ENCODE assay signal across 11 cellular contexts in genomic region chr7:50448823-50449222, GRCh38. TPM values are rescaled to one million over a fixed set of nuclear protein-coding genes. Genes with fewer than 3 reads are reported as not detected.
DNase-seq lines count a peak whose midpoint lies in the region; ATAC-seq, FAIRE-seq and TF ChIP-seq lines count a peak whose summit lies in the region.
"Had no signal": no experiment of that assay in that cellular context is flagged by ENCODE, and none has a peak within 500 bp of the region (broad histone marks: within the 10 kb centered on the region; RNA-seq: fewer than 3 reads in every experiment).

No MANE protein-coding gene starts in this region.

- no peaks in the 10 kb centered on the region for H3K27me3 Mint-ChIP-seq in CD8-positive, alpha-beta T cell (ENCODE audit: low read depth)
- H3K27me3 Mint-ChIP-seq in central memory CD8-positive, alpha-beta T cell, result no peaks in the 10 kb centered on the region
- H3K27me3 Mint-ChIP-seq in WTC11 (ENCODE audit: low read depth), result peaks cover 12% of the 10 kb centered on the region

- no peaks in the 10 kb centered on the region for H3K9me3 ChIP-seq in CD8-positive, alpha-beta T cell (ENCODE audit: low read length)
- H3K9me3 ChIP-seq: neutrophil, Peyer's patch had no signal

- peaks cover 28% of the 10 kb centered on the region for H3K36me3 Mint-ChIP-seq in CD8-positive, alpha-beta T cell
- H3K36me3 Mint-ChIP-seq in central memory CD8-positive, alpha-beta T cell (ENCODE audit: insufficient read depth), result peaks cover 24% of the 10 kb centered on the region
- H3K36me3 Mint-ChIP-seq in WTC11, result peaks cover 8% of the 10 kb centered on the region

- peaks cover 26% of the 10 kb centered on the region for H3K4me1 Mint-ChIP-seq in CD8-positive, alpha-beta T cell (ENCODE audit: low read depth)
- H3K4me1 Mint-ChIP-seq in central memory CD8-positive, alpha-beta T cell, result peaks cover 15% of the 10 kb centered on the region
- peaks cover 9% of the 10 kb centered on the region for H3K4me1 Mint-ChIP-seq in WTC11

- no peak for TF ChIP-seq CTCF in CD8-positive, alpha-beta T cell (IDR thresholded peaks at IDR 0.05)
- TF ChIP-seq CTCF in RWPE1 (conservative IDR thresholded peaks at IDR 0.05; ENCODE audit: low read depth), result no peak
- no peak for TF ChIP-seq CTCF in WTC11 (IDR thresholded peaks at IDR 0.05)

- H3K27ac Mint-ChIP-seq in CD8-positive, alpha-beta T cell, result peak overlapping the region; percentile 93
- peak overlapping the region; percentile 17 for H3K27ac Mint-ChIP-seq in central memory CD8-positive, alpha-beta T cell (ENCODE audit: low read depth)
- no peak overlapping the region for H3K27ac Mint-ChIP-seq in WTC11

- POLR2A ChIA-PET in CD8-positive, alpha-beta T cell (lab: Charles Lee), result interaction anchor here (2.0 kb wide), 1 partner anchor 381 kb away, joined by 5 read pairs; no protein-coding TSS in a partner anchor
- POLR2A ChIA-PET in RWPE1 (lab: Yijun Ruan, JAX; ENCODE audit: low non-redundant PET) (no interaction called here), WTC11 (lab: Charles Lee) (no interaction called here)

- no peaks in the 10 kb centered on the region for H3K27me3 ChIP-seq in CD8-positive, alpha-beta T cell (ENCODE audit: insufficient read depth, low read length)
- H3K27me3 ChIP-seq: neutrophil, Peyer's patch had no signal

- no peak for ATAC-seq in CD8-positive, alpha-beta T cell
- ATAC-seq in GM19452 (IDR thresholded peaks at IDR 0.05; ENCODE audit: unreplicated experiment) (peak; percentile 32), HG03520 (IDR thresholded peaks at IDR 0.05; ENCODE audit: unreplicated experiment) (peak; percentile 21), WTC11 (no peak)
- ATAC-seq in central memory CD8-positive, alpha-beta T cell (replicated peaks; ENCODE audit: extremely low read depth, poor library complexity, severe bottlenecking), result no peak

- H3K4me3 Mint-ChIP-seq in CD8-positive, alpha-beta T cell, result peak overlapping the region; percentile 91
- peak overlapping the region; percentile 96 for H3K4me3 Mint-ChIP-seq in central memory CD8-positive, alpha-beta T cell
- no peak overlapping the region for H3K4me3 Mint-ChIP-seq in WTC11

- DNase-seq in CD8-positive, alpha-beta T cell, result no peak
- no peak for DNase-seq in central memory CD8-positive, alpha-beta T cell (ENCODE audit: low spot score in 2 of 2)
- DNase-seq in RWPE1 (ENCODE audit: low spot score) (no peak), AML-193 (lab: John Stamatoyannopoulos, UW) (no peak), frontal cortex (ENCODE audit: low spot score in 2 of 2) (no peak), WTC11 (ENCODE audit: low spot score) (no peak)
- DNase-seq: activated effector memory CD4-positive, alpha-beta T cell treated with Interleukin-2 at 50 U/mL for 16 hours; Peyer's patch had no signal

- no peak overlapping the region for H3K4me3 ChIP-seq in CD8-positive, alpha-beta T cell (ENCODE audit: low read depth, low read length)

- CTCF ChIA-PET in CD8-positive, alpha-beta T cell (lab: Charles Lee), result interaction anchor here (1.5 to 2.6 kb wide), 4 partner anchors 8 to 356 kb away, joined by 3 to 8 read pairs (median 5); partner anchors contain the start of gene ZPBP
- CTCF ChIA-PET in RWPE1 (lab: Yijun Ruan, JAX), result interaction anchor here (0.6 kb wide), 1 partner anchor 214 kb away, joined by 3 read pairs; no protein-coding TSS in a partner anchor
- CTCF ChIA-PET in WTC11 (lab: Charles Lee), result interaction anchor here (1.2 to 2.2 kb wide), 2 partner anchors 31 to 356 kb away, joined by 3 to 5 read pairs; partner anchors contain the start of gene ZPBP

- no peak for FAIRE-seq in frontal cortex (lab: Jason Lieb, UNC)

- H3K27ac ChIP-seq in CD8-positive, alpha-beta T cell (ENCODE audit: low read depth, low read length), result no peak overlapping the region
- no peak overlapping the region for H3K27ac ChIP-seq in RWPE1
- H3K27ac ChIP-seq: neutrophil had no signal

- peaks cover 4% of the 10 kb centered on the region for H3K36me3 ChIP-seq in CD8-positive, alpha-beta T cell (ENCODE audit: insufficient read depth, low read length)

- H3K4me1 ChIP-seq in CD8-positive, alpha-beta T cell (ENCODE audit: insufficient read depth, low read length), result peaks cover 18% of the 10 kb centered on the region

- H3K9me3 Mint-ChIP-seq in CD8-positive, alpha-beta T cell, result no peaks in the 10 kb centered on the region
- H3K9me3 Mint-ChIP-seq in central memory CD8-positive, alpha-beta T cell, result no peaks in the 10 kb centered on the region
- no peaks in the 10 kb centered on the region for H3K9me3 Mint-ChIP-seq in WTC11

- intact Hi-C loops in CD8-positive, alpha-beta T cell (cut with DNase I, micrococcal nuclease), result no loop called here

TF ChIP-seq in WTC11, 78 proteins besides CTCF, POLR2A, EP300 and RAD21:
- TF ChIP-seq ZNF138 (CRISPR knock-in tag; conservative IDR thresholded peaks at IDR 0.05) (no peak), ATF3 (CRISPR knock-in tag; conservative IDR thresholded peaks at IDR 0.05) (no peak), FOXJ3 (CRISPR knock-in tag; IDR thresholded peaks at IDR 0.05; ENCODE audit: borderline replicate concordance) (no peak), SMAD3 (CRISPR knock-in tag; IDR thresholded peaks at IDR 0.05; ENCODE audit: borderline replicate concordance) (no peak), GTF2I (CRISPR knock-in tag; conservative IDR thresholded peaks at IDR 0.05) (no peak), ZNF512 (CRISPR knock-in tag; IDR thresholded peaks at IDR 0.05; ENCODE audit: borderline replicate concordance) (no peak), PREB (CRISPR knock-in tag; IDR thresholded peaks at IDR 0.05; ENCODE audit: borderline replicate concordance) (no peak), GABPB1 (CRISPR knock-in tag; IDR thresholded peaks at IDR 0.05) (no peak), ZSCAN18 (CRISPR knock-in tag; IDR thresholded peaks at IDR 0.05) (no peak), IRF1 (CRISPR knock-in tag; IDR thresholded peaks at IDR 0.05) (no peak), E2F4 (CRISPR knock-in tag; IDR thresholded peaks at IDR 0.05; ENCODE audit: borderline replicate concordance, low read depth) (no peak), ZNF423 (CRISPR knock-in tag; IDR thresholded peaks at IDR 0.05) (no peak)
TF ChIP-seq in WTC11: peak in this region for 0.

RNA-seq across cellular contexts. Expression of gene FIGNL1, which starts 1.3 kb away (rescaled TPM):
- total RNA-seq in CD8-positive, alpha-beta T cell, result 10 to 100 TPM; 11.3 to 12.7 TPM
- total RNA-seq in frontal cortex (42.4 TPM), WTC11 (2021) (6.4 to 7.1 TPM (median 6.7 TPM) in 3 replicates)

Comparison
In these comparisons a context has a peak if more than half of its experiments do, and no peak if none do; other contexts are left out.
1. ATAC-seq: peak in GM19452 (single experiment) and HG03520 (single experiment); none in CD8-positive, alpha-beta T cell (single experiment), central memory CD8-positive, alpha-beta T cell (single experiment) and WTC11 (single experiment).